24 cellular contexts compared by ENCODE assay signal in the genomic region with DNA sequence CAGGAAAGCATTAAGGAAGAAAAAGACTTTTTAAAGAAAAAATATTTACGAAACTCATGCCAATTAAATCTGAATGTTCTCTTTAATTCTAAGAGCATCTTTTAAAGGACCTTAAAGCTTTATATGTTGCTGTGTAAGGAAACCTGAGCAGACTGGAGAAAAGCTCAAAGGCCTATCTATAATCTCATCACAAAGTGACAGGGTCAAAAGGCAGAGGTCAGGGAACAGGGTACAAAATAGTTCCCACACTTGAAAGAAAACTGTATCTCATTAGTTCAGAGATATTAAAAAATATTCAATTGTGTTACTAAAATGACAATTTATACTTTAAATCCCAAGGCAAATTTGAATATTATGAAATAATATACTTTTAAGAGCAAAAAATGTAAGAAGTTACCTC. TPM values are rescaled to one million over a fixed set of nuclear protein-coding genes. Genes with fewer than 3 reads are reported as not detected.
DNase-seq lines count a peak whose midpoint lies in the region; ATAC-seq, FAIRE-seq and TF ChIP-seq lines count a peak whose summit lies in the region.
"Had no signal": no experiment of that assay in that cellular context is flagged by ENCODE, and none has a peak within 500 bp of the region (broad histone marks: within the 10 kb centered on the region; RNA-seq: fewer than 3 reads in every experiment).

No MANE protein-coding gene starts in this region.

- no peak for ATAC-seq in pancreas
- ATAC-seq: CD8-positive, alpha-beta T cell; Right ventricle myocardium inferior; SK-N-SH treated with all-trans-retinoic acid at 6 μM for 48 hours had no signal

- TF ChIP-seq CTCF in OCI-LY1 (IDR thresholded peaks at IDR 0.05; ENCODE audit: low read length) (no peak), endodermal cell (conservative IDR thresholded peaks at IDR 0.05) (no peak), pancreas (IDR thresholded peaks at IDR 0.05) (no peak)

- no peak overlapping the region for H3K4me2 ChIP-seq in OCI-LY1 (ENCODE audit: low read length)
- H3K4me2 ChIP-seq: PC-9 had no signal

- peak overlapping the region; percentile 2 for H3K27ac Mint-ChIP-seq in endodermal cell
- no peak overlapping the region for H3K27ac Mint-ChIP-seq in activated naive CD4-positive, alpha-beta T cell treated with anti-CD3 and anti-CD28 coated beads, Interleukin-2, amount 10 ng/mL, durations not matched to agents 7 days and 5 days
- H3K27ac Mint-ChIP-seq: CD8-positive, alpha-beta T cell had no signal

- no peak overlapping the region for H2AFZ ChIP-seq in OCI-LY1 (ENCODE audit: low read length)
- H2AFZ ChIP-seq: PC-9 had no signal

- H3K4me3 ChIP-seq in OCI-LY1 (ENCODE audit: low read depth, low read length, poor library complexity, severe bottlenecking) (no peak overlapping the region), endodermal cell (ENCODE audit: low read length) (no peak overlapping the region), mesodermal cell (ENCODE audit: extremely low read depth, insufficient read depth, low read length, poor library complexity, severe bottlenecking) (no peak overlapping the region), small intestine (ENCODE audit: low read depth in 1 of 2, low read length in 2 of 2) (no peak overlapping the region), pancreas (no peak overlapping the region)
- H3K4me3 ChIP-seq: PC-9, SJCRH30 had no signal

- H3K9ac ChIP-seq in OCI-LY1 (ENCODE audit: low read length) (no peak overlapping the region), endodermal cell (ENCODE audit: extremely low read depth, low read length, poor library complexity, severe bottlenecking) (no peak overlapping the region)

- no peaks in the 10 kb centered on the region for H4K20me1 ChIP-seq in OCI-LY1 (ENCODE audit: insufficient read depth, low read length)

- no peak overlapping the region for H3K4me3 Mint-ChIP-seq in endodermal cell
- H3K4me3 Mint-ChIP-seq in activated naive CD4-positive, alpha-beta T cell treated with anti-CD3 and anti-CD28 coated beads, Interleukin-2, amount 10 ng/mL, durations not matched to agents 7 days and 5 days = no peak overlapping the region
- H3K4me3 Mint-ChIP-seq: CD8-positive, alpha-beta T cell had no signal

- H3K36me3 ChIP-seq in OCI-LY1 (ENCODE audit: insufficient read depth, low read length) = no peaks in the 10 kb centered on the region
- H3K36me3 ChIP-seq in endodermal cell (ENCODE audit: control insufficient read depth, insufficient read depth, low read length) = no peaks in the 10 kb centered on the region
- no peaks in the 10 kb centered on the region for H3K36me3 ChIP-seq in mesodermal cell (ENCODE audit: control insufficient read depth, insufficient read depth, low read length)
- H3K36me3 ChIP-seq in small intestine (ENCODE audit: control insufficient read depth in 2 of 2, insufficient read depth in 2 of 2, low read length in 2 of 2) = no peaks in the 10 kb centered on the region
- H3K36me3 ChIP-seq in pancreas = no peaks in the 10 kb centered on the region
- H3K36me3 ChIP-seq: SJCRH30 had no signal

- H3K9me3 ChIP-seq in OCI-LY1 (ENCODE audit: low read length) (no peaks in the 10 kb centered on the region), endodermal cell (ENCODE audit: control insufficient read depth, low read length) (no peaks in the 10 kb centered on the region), mesodermal cell (ENCODE audit: control insufficient read depth, low read length) (no peaks in the 10 kb centered on the region), small intestine (ENCODE audit: control insufficient read depth, low read depth) (no peaks in the 10 kb centered on the region), pancreas (no peaks in the 10 kb centered on the region)
- H3K9me3 ChIP-seq: Caco-2, SJCRH30 had no signal

- H3K36me3 Mint-ChIP-seq in endodermal cell (ENCODE audit: low read depth) = no peaks in the 10 kb centered on the region
- no peaks in the 10 kb centered on the region for H3K36me3 Mint-ChIP-seq in activated naive CD4-positive, alpha-beta T cell treated with anti-CD3 and anti-CD28 coated beads, Interleukin-2, amount 10 ng/mL, durations not matched to agents 7 days and 5 days
- H3K36me3 Mint-ChIP-seq: CD8-positive, alpha-beta T cell had no signal

- CTCF ChIA-PET in activated naive CD4-positive, alpha-beta T cell treated with anti-CD3 and anti-CD28 coated beads, Interleukin-2, amount 10 ng/mL, durations not matched to agents 7 days and 5 days (lab: Charles Lee) = no interaction called here

- peaks cover 81% of the 10 kb centered on the region for H3K4me1 ChIP-seq in OCI-LY1 (ENCODE audit: insufficient read depth, low read length, severe bottlenecking)
- H3K4me1 ChIP-seq in endodermal cell (ENCODE audit: control insufficient read depth, insufficient read depth, low read length) = peaks cover 16% of the 10 kb centered on the region
- peaks cover 17% of the 10 kb centered on the region for H3K4me1 ChIP-seq in mesodermal cell (ENCODE audit: control insufficient read depth, insufficient read depth, low read length, poor library complexity, severe bottlenecking)
- peaks cover 0 to 3% of the 10 kb centered on the region in 2 donors for H3K4me1 ChIP-seq in small intestine (ENCODE audit: control insufficient read depth in 2 of 2, insufficient read depth in 1 of 2, low read depth in 1 of 2, low read length in 1 of 2)
- H3K4me1 ChIP-seq in pancreas = peaks cover 0 to 17% (median 16%) of the 10 kb centered on the region in 3 donors

- peaks cover 52% of the 10 kb centered on the region for H3K4me1 Mint-ChIP-seq in endodermal cell
- no peaks in the 10 kb centered on the region for H3K4me1 Mint-ChIP-seq in activated naive CD4-positive, alpha-beta T cell treated with anti-CD3 and anti-CD28 coated beads, Interleukin-2, amount 10 ng/mL, durations not matched to agents 7 days and 5 days

- FAIRE-seq in small intestine (lab: Jason Lieb, UNC) = no peak
- FAIRE-seq in pancreas (lab: Jason Lieb, UNC) = no peak
- FAIRE-seq: G401.6, H1 had no signal

- H3K9me3 Mint-ChIP-seq in endodermal cell = no peaks in the 10 kb centered on the region
- H3K9me3 Mint-ChIP-seq in activated naive CD4-positive, alpha-beta T cell treated with anti-CD3 and anti-CD28 coated beads, Interleukin-2, amount 10 ng/mL, durations not matched to agents 7 days and 5 days = no peaks in the 10 kb centered on the region
- H3K9me3 Mint-ChIP-seq: CD8-positive, alpha-beta T cell had no signal

- intact Hi-C loops in pancreas (cut with DNase I) = no loop called here

- H3K79me2 ChIP-seq in OCI-LY1 (ENCODE audit: insufficient read depth, low read length) = peaks cover 56% of the 10 kb centered on the region

- no CpG with 5 or more reads among the region's 1 CpG for WGBS in endodermal cell (ENCODE audit: insufficient coverage in 1 of 2, insufficient read length in 1 of 2), 2 experiments
- WGBS in mesodermal cell (ENCODE audit: insufficient coverage in 2 of 2), 2 experiments = no CpG with 5 or more reads among the region's 1 CpG
- 91 to 98% (median 97%) methylated on average over 1 of the region's 1 CpG for WGBS in small intestine, 3 donors
- WGBS in pancreas, 2 donors = 93 to 100% methylated on average over 1 of the region's 1 CpG

- H3K27me3 Mint-ChIP-seq in endodermal cell (ENCODE audit: insufficient read depth) = no peaks in the 10 kb centered on the region
- H3K27me3 Mint-ChIP-seq in activated naive CD4-positive, alpha-beta T cell treated with anti-CD3 and anti-CD28 coated beads, Interleukin-2, amount 10 ng/mL, durations not matched to agents 7 days and 5 days = peaks cover 13% of the 10 kb centered on the region

- H3F3A ChIP-seq in OCI-LY1 (ENCODE audit: insufficient read depth, low read length) = peaks cover 6% of the 10 kb centered on the region; the same call in 1 of the 2 replicates

- H3K27ac ChIP-seq in OCI-LY1 (ENCODE audit: low read depth, low read length, poor library complexity, severe bottlenecking) = peak overlapping the region; percentile 24
- peak overlapping the region; percentile 74 for H3K27ac ChIP-seq in endodermal cell (ENCODE audit: low read depth, low read length)
- peak overlapping the region; percentile 23 for H3K27ac ChIP-seq in mesodermal cell (ENCODE audit: low read depth, low read length, severe bottlenecking)
- no peak overlapping the region for H3K27ac ChIP-seq in small intestine (ENCODE audit: low read depth in 1 of 2, low read length in 1 of 2)
- no peak overlapping the region for H3K27ac ChIP-seq in pancreas
- H3K27ac ChIP-seq: PC-9, SJCRH30 had no signal

- H3K27me3 ChIP-seq in OCI-LY1 (ENCODE audit: insufficient read depth, low read length) = no peaks in the 10 kb centered on the region
- H3K27me3 ChIP-seq in endodermal cell (ENCODE audit: control insufficient read depth, insufficient read depth, low read length, poor library complexity, severe bottlenecking) = no peaks in the 10 kb centered on the region
- H3K27me3 ChIP-seq in small intestine (ENCODE audit: control insufficient read depth in 2 of 2, insufficient read depth in 2 of 2, low read length in 2 of 2) = no peaks in the 10 kb centered on the region
- H3K27me3 ChIP-seq in pancreas = no peaks in the 10 kb centered on the region
- H3K27me3 ChIP-seq: SJCRH30 had no signal

- no peaks in the 10 kb centered on the region for H3K9me2 ChIP-seq in OCI-LY1 (ENCODE audit: low read depth, low read length)

- DNase-seq in endodermal cell (no peak), small intestine (peak; percentile 52), pancreas (no peak)
- DNase-seq in central memory CD4-positive, alpha-beta T cell = no peak
- no peak for DNase-seq in activated naive CD4-positive, alpha-beta T cell treated with anti-CD3 and anti-CD28 coated beads, Interleukin-2, amount 10 ng/mL, durations not matched to agents 7 days and 5 days
- DNase-seq: C1 segment of cervical spinal cord; Caco-2; CD8-positive, alpha-beta T cell; HCEC 1CT; KG1; MM.1S; NCI-H2029; NCI-H446; NCI-H524 treated with DMSO at 0.1 percent for 48 hours; NCI-H82; NK-92 treated with Interleukin-12 subunit alpha and Interleukin-12 subunit beta, amount 100 ng/mL, for 24 hours; PC-9; SJCRH30 had no signal

RNA-seq across cellular contexts. Expression of gene DENND5B, which starts 18.0 kb away (rescaled TPM):
- total RNA-seq in endodermal cell = 10 to 100 TPM; 24.5 to 34.2 TPM
- 24.2 TPM for polyA plus RNA-seq in endodermal cell (2013, experiment 1 of 2)
- polyA plus RNA-seq in endodermal cell (2013, experiment 2 of 2) = 24.3 TPM
- polyA plus RNA-seq in mesodermal cell (2013, experiment 1 of 2) = 24.0 TPM
- polyA plus RNA-seq in mesodermal cell (2013, experiment 2 of 2) = 21.8 TPM
- polyA plus RNA-seq in small intestine = 1 to 10 TPM; 4.1 to 9.8 (median 6.5) TPM
- 10 to 100 TPM in 3 of 6 donors, 1 to 10 TPM in 3; 5.2 to 11.3 (median 8.7) TPM for total RNA-seq in pancreas
- 1 to 10 TPM; 2.4 to 2.7 TPM for polyA plus RNA-seq in pancreas

Comparison
In these comparisons a context has a peak if more than half of its experiments do, and no peak if none do; other contexts are left out.
1. H3K27ac ChIP-seq: peak in OCI-LY1 (single experiment), endodermal cell (single experiment) and mesodermal cell (single experiment); none in small intestine (0 of 2) and pancreas (0 of 4).